In genomic region chr20:59458645-59459044, GRCh38 we compare ENCODE assay signal across 26 cellular contexts.
DNase-seq lines count a peak whose midpoint lies in the region; ATAC-seq, FAIRE-seq and TF ChIP-seq lines count a peak whose summit lies in the region.
"Had no signal": no experiment of that assay in that cellular context is flagged by ENCODE, and none has a peak within 500 bp of the region (broad histone marks: within the 10 kb centered on the region; RNA-seq: fewer than 3 reads in every experiment).

No MANE protein-coding gene starts in this region.

- TF ChIP-seq CTCF in left ventricle myocardium inferior (IDR thresholded peaks at IDR 0.05; ENCODE audit: borderline replicate concordance) (no peak), GM12878 (IDR thresholded peaks at IDR 0.05 in 2 of 3, conservative IDR thresholded peaks at IDR 0.05 in 1 of 3; ENCODE audit: control insufficient read depth in 2 of 3, extremely low read depth in 1 of 3, insufficient read depth in 1 of 3, low read depth in 3 of 3, low read length in 3 of 3) (no peak)

- POLR2A ChIA-PET in GM12878 (lab: Charles Lee), result no interaction called here

- in situ Hi-C loops in GM12878 (cut with MboI), result no loop called here

- no peaks in the 10 kb centered on the region for H4K20me1 ChIP-seq in GM12878 (ENCODE audit: control insufficient read depth, insufficient read depth)
- H4K20me1 ChIP-seq: BLaER1 treated with 17β-estradiol and CSF1 and Interleukin-3, amounts not matched to agents 10 nM and 100 nM had no signal

- CTCF ChIA-PET in GM12878 (lab: Yijun Ruan, JAX), result interaction anchor here (0.6 kb wide), 1 partner anchor 36 kb away, joined by 3 read pairs; no protein-coding TSS in a partner anchor

- TF ChIP-seq POLR2A in GM12878 (IDR thresholded peaks at IDR 0.05; ENCODE audit: low read depth, low read length), result no peak

- intact Hi-C loops in cardiac septum (cut with DNase I), result no loop called here
- intact Hi-C loops in left ventricle myocardium inferior (cut with micrococcal nuclease), result no loop called here
- intact Hi-C loops in GM12878 (cut with micrococcal nuclease; ENCODE audit: unreplicated experiment), result loop anchor here (10.0 kb wide), 1 partner anchor 374 kb away; no protein-coding TSS in a partner anchor

- H3K27me3 ChIP-seq in left ventricle myocardium inferior (ENCODE audit: low read depth) (peaks cover 69% of the 10 kb centered on the region), GM12878 (replicated peaks in 1 of 2; ENCODE audit: control insufficient read depth in 2 of 2, insufficient read depth in 2 of 2, low read length in 1 of 2) (peaks cover 0 to 3% of the 10 kb centered on the region in 2 experiments; a peak in 1 of 4 replicates), SJCRH30 (no peaks in the 10 kb centered on the region; the same call in 1 of the 2 replicates)
- H3K27me3 ChIP-seq: BLaER1 treated with 17β-estradiol and CSF1 and Interleukin-3, amounts not matched to agents 10 nM and 100 nM; SJSA1 had no signal

- WGBS in GM12878 (ENCODE audit: insufficient coverage, insufficient replicate concordance, low lambda C conversion rate, missing lambda C conversion rate), result 0% methylated on average over 2 of the region's 2 CpGs

- ATAC-seq in GM12878 (no peak), GM19351 (IDR thresholded peaks at IDR 0.05; ENCODE audit: unreplicated experiment) (no peak), GM18511 (IDR thresholded peaks at IDR 0.05; ENCODE audit: unreplicated experiment) (no peak)
- ATAC-seq: PC-3, Right ventricle myocardium inferior, T-cell had no signal

- no TSS peak for BruUV-seq in GM12878 (replicated peaks; lab: Mats Ljungman, UMichigan)

- no peaks in the 10 kb centered on the region for H3K79me2 ChIP-seq in GM12878 (ENCODE audit: control insufficient read depth, insufficient read depth, low read length)

- TF ChIP-seq RAD21 in GM12878 (IDR thresholded peaks at IDR 0.05; ENCODE audit: insufficient read depth, low read depth, low read length), result no peak

- H3K4me3 ChIP-seq in left ventricle myocardium inferior (no peak overlapping the region), GM12878 (no peak overlapping the region), SJCRH30 (no peak overlapping the region)
- H3K4me3 ChIP-seq: BLaER1 treated with 17β-estradiol and CSF1 and Interleukin-3, amounts not matched to agents 10 nM and 100 nM; SJSA1 had no signal

- H2AFZ ChIP-seq in GM12878 (ENCODE audit: control insufficient read depth, low read depth, low read length), result no peak overlapping the region

- no peaks in the 10 kb centered on the region for H3K4me1 ChIP-seq in left ventricle myocardium inferior
- no peaks in the 10 kb centered on the region for H3K4me1 ChIP-seq in GM12878 (ENCODE audit: control insufficient read depth, insufficient read depth, low read length)
- peaks cover 5% of the 10 kb centered on the region; the same call in 1 of the 2 replicates for H3K4me1 ChIP-seq in SJCRH30
- H3K4me1 ChIP-seq: SJSA1 had no signal

- H3K27ac ChIP-seq in left ventricle myocardium inferior (replicated peaks), result no peak overlapping the region
- H3K27ac ChIP-seq in GM12878 (ENCODE audit: control insufficient read depth, insufficient read depth), result no peak overlapping the region
- no peak overlapping the region for H3K27ac ChIP-seq in SJCRH30
- H3K27ac ChIP-seq: BLaER1 treated with 17β-estradiol and CSF1 and Interleukin-3, amounts not matched to agents 10 nM and 100 nM; SJSA1 had no signal

- H3K9ac ChIP-seq in GM12878 (ENCODE audit: control insufficient read depth, insufficient read depth, low read length), result no peak overlapping the region
- H3K9ac ChIP-seq: BLaER1 treated with 17β-estradiol and CSF1 and Interleukin-3, amounts not matched to agents 10 nM and 100 nM had no signal

- SMC1A ChIA-PET in GM12878 (lab: Charles Lee; ENCODE audit: uncharacterized antibody, unreplicated experiment), result no interaction called here

- no peak overlapping the region for H3K4me2 ChIP-seq in GM12878 (ENCODE audit: control insufficient read depth, insufficient read depth)
- H3K4me2 ChIP-seq: BLaER1 treated with 17β-estradiol and CSF1 and Interleukin-3, amounts not matched to agents 10 nM and 100 nM had no signal

- FAIRE-seq in GM12878 (lab: Jason Lieb, UNC), result no peak
- FAIRE-seq: A204.1, G401.6, GM12892, GM19239 had no signal

- peak; percentile 7 for DNase-seq in cardiac septum (ENCODE audit: low spot score)
- no peak for DNase-seq in left ventricle myocardium inferior
- DNase-seq in NAMALWA (ENCODE audit: low spot score), result peak; percentile 9
- no peak for DNase-seq in GM12878 (ENCODE audit: low read depth, low spot score)
- no peak for DNase-seq in SJCRH30
- DNase-seq: AML-193; CD4-positive, alpha-beta T cell; COR-L47; H9; KBM-7; MV-4-11; NCI-H2029; NCI-H446; NCI-H524 treated with DMSO at 0.1 percent for 48 hours; NCI-H774; PC-3; T-cell had no signal

- H3K9me3 ChIP-seq in left ventricle myocardium inferior (replicated peaks) (peaks cover 8% of the 10 kb centered on the region), GM12878 (replicated peaks; ENCODE audit: control insufficient read depth, insufficient read depth, low read length) (no peaks in the 10 kb centered on the region), SJCRH30 (replicated peaks) (0 out of 2 replicates have a peak, but pooled peaks cover 7% of the 10 kb centered on the region)
- H3K9me3 ChIP-seq: SJSA1 had no signal

- TF ChIP-seq EP300 in GM12878 (IDR thresholded peaks at IDR 0.05; ENCODE audit: borderline replicate concordance in 1 of 2, control insufficient read depth in 1 of 2, low read depth in 2 of 2, low read length in 2 of 2), result no peak

- RAD21 ChIA-PET in GM12878 (lab: Charles Lee; ENCODE audit: unreplicated experiment), result no interaction called here

- H3K36me3 ChIP-seq in left ventricle myocardium inferior, result no peaks in the 10 kb centered on the region
- no peaks in the 10 kb centered on the region for H3K36me3 ChIP-seq in GM12878 (ENCODE audit: control insufficient read depth in 2 of 2, insufficient read depth in 2 of 2, low read length in 1 of 2)
- H3K36me3 ChIP-seq in SJCRH30, result no peaks in the 10 kb centered on the region
- H3K36me3 ChIP-seq: BLaER1 treated with 17β-estradiol and CSF1 and Interleukin-3, amounts not matched to agents 10 nM and 100 nM; SJSA1 had no signal

TF ChIP-seq in GM12878, 131 proteins besides CTCF, POLR2A, EP300 and RAD21:
- TF ChIP-seq BCLAF1 (IDR thresholded peaks at IDR 0.05) (no peak), USF1 (IDR thresholded peaks at IDR 0.05; ENCODE audit: borderline replicate concordance, extremely low read length, insufficient read depth, low read depth, low read length) (peak; percentile 33), CEBPB (IDR thresholded peaks at IDR 0.05; ENCODE audit: borderline replicate concordance in 1 of 2, low read depth in 2 of 2, low read length in 2 of 2) (no peak), HDGF (IDR thresholded peaks at IDR 0.05) (no peak), ZSCAN29 (IDR thresholded peaks at IDR 0.05) (no peak)

Comparison
In these comparisons a context has a peak if more than half of its experiments do, and no peak if none do; other contexts are left out.
1. DNase-seq: peak in cardiac septum (single experiment) and NAMALWA (single experiment); none in left ventricle myocardium inferior (single experiment), GM12878 (single experiment) and SJCRH30 (0 of 2).